28 cellular contexts compared by ENCODE assay signal in genomic region chr1:199079994-199080393, GRCh38.
"Had no signal": no experiment of that assay in that cellular context is flagged by ENCODE, and none has a peak within 500 bp of the region (broad histone marks: within the 10 kb centered on the region; RNA-seq: fewer than 3 reads in every experiment).

No MANE protein-coding gene starts in this region.

- H3K27me3 ChIP-seq: adrenal gland, breast epithelium had no signal

- H3K27me3 Mint-ChIP-seq: activated naive CD8-positive, alpha-beta T cell treated with anti-CD3 and anti-CD28 coated beads, Interleukin-2, amount 10 ng/mL, durations not matched to agents 7 days and 5 days had no signal

- H3K27ac Mint-ChIP-seq: activated CD8-positive, alpha-beta T cell treated with anti-CD3 and anti-CD28 coated beads, Interleukin-2, amount 10 ng/mL, durations not matched to agents 7 days and 5 days; activated naive CD8-positive, alpha-beta T cell treated with anti-CD3 and anti-CD28 coated beads, Interleukin-2, amount 10 ng/mL, durations not matched to agents 7 days and 5 days had no signal

- H3K36me3 ChIP-seq: adrenal gland, breast epithelium, WERI-Rb-1 had no signal

- H3K9me3 ChIP-seq: adrenal gland, breast epithelium had no signal

- DNase-seq: activated CD4-positive, alpha-beta T cell treated with anti-CD3 and anti-CD28 coated beads for 4 hours; activated CD8-positive, alpha-beta memory T cell treated with anti-CD3 and anti-CD28 coated beads, Interleukin-2, amount 50 U/mL, for 48 hours; activated CD8-positive, alpha-beta T cell treated with anti-CD3 and anti-CD28 coated beads, Interleukin-2, amount 10 ng/mL, durations not matched to agents 7 days and 5 days; activated naive CD4-positive, alpha-beta T cell treated with anti-CD3 and anti-CD28 coated beads, Interleukin-2, amount 50 U/mL, for 16 hours; activated naive CD8-positive, alpha-beta T cell treated with anti-CD3 and anti-CD28 coated beads, Interleukin-2, amount 10 ng/mL, durations not matched to agents 7 days and 5 days; activated T-cell treated with anti-CD3 and anti-CD28 coated beads, Interleukin-2, amount 50 U/mL, for 1 hour; adrenal gland; aorta; central memory CD4-positive, alpha-beta T cell; Kasumi-1; NCI-H1048; NCI-H1417; NCI-H1694; NCI-H2029; NCI-H2107; NCI-H2171 treated with DMSO at 0.1 percent for 48 hours; NCI-H226; NCI-H526; NCI-H774; OCI-M1; RPMI8226; T-helper 1 cell; WERI-Rb-1 had no signal

- ATAC-seq: activated CD4-positive, CD25-positive, alpha-beta regulatory T cell treated with anti-CD3 and anti-CD28 coated beads, Interleukin-2, amount 50 U/mL, for 24 hours; activated CD8-positive, alpha-beta T cell treated with anti-CD3 and anti-CD28 coated beads, Interleukin-2, amount 10 ng/mL, durations not matched to agents 7 days and 5 days; Panc1; Right ventricle myocardium inferior had no signal

- H3K4me3 Mint-ChIP-seq: activated CD8-positive, alpha-beta T cell treated with anti-CD3 and anti-CD28 coated beads, Interleukin-2, amount 10 ng/mL, durations not matched to agents 7 days and 5 days; activated naive CD8-positive, alpha-beta T cell treated with anti-CD3 and anti-CD28 coated beads, Interleukin-2, amount 10 ng/mL, durations not matched to agents 7 days and 5 days had no signal

- H3K27ac ChIP-seq: adrenal gland, breast epithelium, SK-N-MC, WERI-Rb-1 had no signal

- H3K4me1 ChIP-seq: breast epithelium had no signal

- H3K9me3 Mint-ChIP-seq: activated naive CD8-positive, alpha-beta T cell treated with anti-CD3 and anti-CD28 coated beads, Interleukin-2, amount 10 ng/mL, durations not matched to agents 7 days and 5 days had no signal

- H3K4me3 ChIP-seq: adrenal gland, breast epithelium, SK-N-MC had no signal
